ENCODE assay signal across 1 cellular context in the genomic region with DNA sequence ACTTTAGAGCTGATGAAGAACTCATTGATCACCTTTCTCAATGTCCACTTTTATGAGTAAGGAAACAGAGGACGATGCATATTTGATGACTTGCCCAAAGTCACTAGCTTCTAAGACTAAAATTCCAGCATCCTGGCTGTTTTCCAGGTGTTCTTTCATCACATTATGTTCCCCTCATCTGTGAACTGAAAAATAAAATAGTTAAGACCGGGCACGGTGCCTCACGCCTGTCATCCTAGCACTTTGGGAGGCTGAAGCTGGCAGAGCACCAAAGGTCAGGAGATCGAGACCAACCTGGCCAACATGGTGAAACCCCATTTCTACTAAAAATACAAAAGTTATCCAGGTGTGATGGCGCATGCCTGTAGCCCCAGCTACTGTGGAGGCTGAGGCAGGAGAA.
TF ChIP-seq lines count a peak whose summit lies in the region.

No MANE protein-coding gene starts in this region.

TF ChIP-seq in IMR-90, 13 proteins besides CTCF, POLR2A, EP300 and RAD21 (continued from another document):
- TF ChIP-seq, protein P1, sequence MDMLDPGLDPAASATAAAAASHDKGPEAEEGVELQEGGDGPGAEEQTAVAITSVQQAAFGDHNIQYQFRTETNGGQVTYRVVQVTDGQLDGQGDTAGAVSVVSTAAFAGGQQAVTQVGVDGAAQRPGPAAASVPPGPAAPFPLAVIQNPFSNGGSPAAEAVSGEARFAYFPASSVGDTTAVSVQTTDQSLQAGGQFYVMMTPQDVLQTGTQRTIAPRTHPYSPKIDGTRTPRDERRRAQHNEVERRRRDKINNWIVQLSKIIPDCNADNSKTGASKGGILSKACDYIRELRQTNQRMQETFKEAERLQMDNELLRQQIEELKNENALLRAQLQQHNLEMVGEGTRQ (IDR thresholded peaks at IDR 0.05; ENCODE audit: low read depth, low read length), result no peak
- TF ChIP-seq CEBPB (IDR thresholded peaks at IDR 0.05; ENCODE audit: low read depth, low read length) (no peak), MAFK (IDR thresholded peaks at IDR 0.05; ENCODE audit: low read depth, low read length) (no peak), FOS (IDR thresholded peaks at IDR 0.05; ENCODE audit: low read depth, low read length) (no peak), RFX5 (IDR thresholded peaks at IDR 0.05; ENCODE audit: low read depth, low read length) (no peak)
- TF ChIP-seq, protein P2, sequence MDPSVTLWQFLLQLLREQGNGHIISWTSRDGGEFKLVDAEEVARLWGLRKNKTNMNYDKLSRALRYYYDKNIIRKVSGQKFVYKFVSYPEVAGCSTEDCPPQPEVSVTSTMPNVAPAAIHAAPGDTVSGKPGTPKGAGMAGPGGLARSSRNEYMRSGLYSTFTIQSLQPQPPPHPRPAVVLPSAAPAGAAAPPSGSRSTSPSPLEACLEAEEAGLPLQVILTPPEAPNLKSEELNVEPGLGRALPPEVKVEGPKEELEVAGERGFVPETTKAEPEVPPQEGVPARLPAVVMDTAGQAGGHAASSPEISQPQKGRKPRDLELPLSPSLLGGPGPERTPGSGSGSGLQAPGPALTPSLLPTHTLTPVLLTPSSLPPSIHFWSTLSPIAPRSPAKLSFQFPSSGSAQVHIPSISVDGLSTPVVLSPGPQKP (IDR thresholded peaks at IDR 0.05; ENCODE audit: borderline replicate concordance, low read depth, low read length), result no peak
